Comparison of ENCODE assay signal across 11 cellular contexts in the genomic region with DNA sequence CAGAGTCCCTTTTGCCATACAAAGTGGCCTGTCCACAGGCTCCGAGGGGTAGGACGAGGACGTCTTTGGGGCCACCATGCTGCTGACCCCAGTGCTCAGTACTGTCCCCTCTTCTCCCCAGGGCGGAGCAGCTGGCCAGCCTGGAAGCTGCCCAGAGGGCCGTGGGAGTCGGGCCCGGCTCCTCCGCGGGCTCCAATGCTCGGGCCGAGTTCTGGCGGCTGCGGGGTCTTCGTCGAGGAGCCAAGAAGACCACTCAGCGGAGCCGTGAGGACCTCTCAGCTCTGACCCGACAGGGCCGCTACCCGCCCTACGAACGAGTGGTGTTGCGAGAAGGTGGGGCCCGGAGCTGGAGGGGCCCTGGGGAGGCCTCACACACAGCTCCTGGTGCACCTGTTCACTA. TPM values are rescaled to one million over a fixed set of nuclear protein-coding genes. Genes with fewer than 3 reads are reported as not detected.
"Had no signal": no experiment of that assay in that cellular context is flagged by ENCODE, and none has a peak within 500 bp of the region (broad histone marks: within the 10 kb centered on the region; RNA-seq: fewer than 3 reads in every experiment).

No MANE protein-coding gene starts in this region.

- H3K4me2 ChIP-seq: GM23338 had no signal

- H3K4me1 ChIP-seq: HAP-1 had no signal

- H3K4me3 ChIP-seq: GM23248, GM23338, HAP-1 had no signal

- H3K36me3 ChIP-seq: HAP-1 had no signal

- H3K9me3 ChIP-seq: HAP-1 had no signal

- H3K9ac ChIP-seq: GM23248 had no signal

- H3K4me1 Mint-ChIP-seq: GM23338, H9 had no signal

- H3K9me3 Mint-ChIP-seq: GM23338, H9, HFFc6 had no signal

- FAIRE-seq: H1, H54 had no signal

- DNase-seq: GM23248, GOT3, H9, HCEC 1CT, HFFc6 had no signal

- H3K4me3 Mint-ChIP-seq: GM23338, H9, HFFc6 had no signal

- ATAC-seq: GM23338, HCT116 had no signal

- H3K27ac ChIP-seq: GM23248 had no signal

- H3K27ac Mint-ChIP-seq: GM23338, HFFc6 had no signal

- H2AFZ ChIP-seq: GM23248, GM23338 had no signal

RNA-seq across cellular contexts. Expression of gene RAX2, which starts 31.6 kb away (rescaled TPM):
- total RNA-seq: GM23248, GM23338, H1, H4, H9, HFFc6 had no signal
- polyA plus RNA-seq: GM23248 had no signal

RNA-seq across cellular contexts. Expression of gene TJP3, which starts 32.2 kb away (rescaled TPM):
- total RNA-seq: GM23248, H4, HFFc6 had no signal
- polyA plus RNA-seq: GM23248 had no signal
